ENCODE assay signal across 12 cellular contexts in the genomic region with DNA sequence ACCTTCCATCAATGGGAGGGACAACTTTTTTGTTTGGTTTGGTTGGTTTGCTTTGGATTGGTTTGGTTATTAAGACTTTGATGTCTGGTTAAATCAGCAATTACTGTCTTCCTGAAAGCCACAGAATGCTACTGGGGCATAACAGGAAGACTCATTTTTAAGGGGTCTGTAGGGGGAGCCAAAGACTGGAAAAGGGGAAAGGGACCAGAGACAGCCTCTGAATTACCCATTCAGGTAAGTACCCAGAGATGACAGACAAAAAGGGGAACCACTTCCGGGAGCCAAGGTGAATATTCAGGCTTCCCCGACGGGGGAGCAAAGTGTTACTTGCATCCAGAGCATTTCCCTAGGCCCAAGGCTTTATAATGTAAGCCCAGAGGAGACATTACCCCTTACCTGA. TPM values are rescaled to one million over a fixed set of nuclear protein-coding genes. Genes with fewer than 3 reads are reported as not detected.
DNase-seq lines count a peak whose midpoint lies in the region; ATAC-seq and TF ChIP-seq lines count a peak whose summit lies in the region.
"Had no signal": no experiment of that assay in that cellular context is flagged by ENCODE, and none has a peak within 500 bp of the region (broad histone marks: within the 10 kb centered on the region; RNA-seq: fewer than 3 reads in every experiment).

No MANE protein-coding gene starts in this region.

- peaks cover 6% of the 10 kb centered on the region for H3K9me3 ChIP-seq in OCI-LY1 (ENCODE audit: low read length)

- H2AFZ ChIP-seq in OCI-LY1 (ENCODE audit: low read length), result no peak overlapping the region

- no peaks in the 10 kb centered on the region for H3K4me1 ChIP-seq in OCI-LY1 (ENCODE audit: insufficient read depth, low read length, severe bottlenecking)

- H3F3A ChIP-seq in OCI-LY1 (ENCODE audit: insufficient read depth, low read length), result no peaks in the 10 kb centered on the region

- no peaks in the 10 kb centered on the region for H3K36me3 ChIP-seq in OCI-LY1 (ENCODE audit: insufficient read depth, low read length)
- H3K36me3 ChIP-seq: left lung, thoracic aorta had no signal

- no peaks in the 10 kb centered on the region for H3K27me3 ChIP-seq in OCI-LY1 (ENCODE audit: insufficient read depth, low read length)
- H3K27me3 ChIP-seq: left lung had no signal

- no peaks in the 10 kb centered on the region for H4K20me1 ChIP-seq in OCI-LY1 (ENCODE audit: insufficient read depth, low read length)

- H3K9me2 ChIP-seq in OCI-LY1 (ENCODE audit: low read depth, low read length), result no peaks in the 10 kb centered on the region

- ATAC-seq in GM18909 (IDR thresholded peaks at IDR 0.05; ENCODE audit: poor library complexity, unreplicated experiment) (peak; percentile 14), HG03439 (IDR thresholded peaks at IDR 0.05; ENCODE audit: unreplicated experiment) (no peak)
- ATAC-seq: left lung had no signal

- TF ChIP-seq CTCF in C4-2B (conservative IDR thresholded peaks at IDR 0.05) (peak; percentile 15), OCI-LY1 (IDR thresholded peaks at IDR 0.05; ENCODE audit: low read length) (peak; percentile 55), fibroblast of mammary gland (conservative IDR thresholded peaks at IDR 0.05; ENCODE audit: control insufficient read depth, insufficient read depth, low read depth, low read length) (peak; percentile 30)

- H3K27ac ChIP-seq in C4-2B, result no peak overlapping the region
- no peak overlapping the region for H3K27ac ChIP-seq in OCI-LY1 (ENCODE audit: low read depth, low read length, poor library complexity, severe bottlenecking)
- H3K27ac ChIP-seq: left lung, thoracic aorta had no signal

- DNase-seq in fibroblast of mammary gland (ENCODE audit: low read depth) (peak; percentile 31), H4 (ENCODE audit: low spot score) (no peak), RKO (ENCODE audit: low spot score) (no peak), NCI-H2107 (lab: John Stamatoyannopoulos, UW) (no peak)
- DNase-seq: DMS79, left lung, NCI-H1436 treated with DMSO at 0.1 percent for 48 hours had no signal

- no peak overlapping the region for H3K9ac ChIP-seq in OCI-LY1 (ENCODE audit: low read length)

- H3K79me2 ChIP-seq in OCI-LY1 (ENCODE audit: insufficient read depth, low read length), result no peaks in the 10 kb centered on the region

- H3K4me3 ChIP-seq in OCI-LY1 (ENCODE audit: low read depth, low read length, poor library complexity, severe bottlenecking) (no peak overlapping the region), fibroblast of mammary gland (ENCODE audit: control insufficient read depth, low read depth, low read length) (no peak overlapping the region)
- H3K4me3 ChIP-seq: left lung, thoracic aorta had no signal

- no peak overlapping the region for H3K4me2 ChIP-seq in OCI-LY1 (ENCODE audit: low read length)

RNA-seq across cellular contexts. Expression of a gene that starts 4.6 kb away (rescaled TPM):
- 8.6 and 10.2 TPM in 2 replicates for total RNA-seq in H4 (2014; rRNA removed; shearing (Covaris generic))

RNA-seq across cellular contexts. Expression of a gene that starts 53.1 kb away (rescaled TPM):
- 0.16 and 4.5 TPM in 2 replicates for total RNA-seq in H4 (2014; rRNA removed; shearing (Covaris generic))
